ENCODE assay signal across 24 cellular contexts in genomic region chr7:144853542-144853941, GRCh38.
"Had no signal": no experiment of that assay in that cellular context is flagged by ENCODE, and none has a peak within 500 bp of the region (broad histone marks: within the 10 kb centered on the region; RNA-seq: fewer than 3 reads in every experiment).

No MANE protein-coding gene starts in this region.

- H3K27ac ChIP-seq: cardiac muscle cell, coronary artery, dorsolateral prefrontal cortex, heart left ventricle, spleen, suprapubic skin, tibial nerve had no signal

- DNase-seq: activated CD4-positive, alpha-beta T cell treated with anti-CD3 and anti-CD28 coated beads for 36 hours; activated CD4-positive, CD25-positive, alpha-beta regulatory T cell; activated CD8-positive, alpha-beta T cell treated with anti-CD3 and anti-CD28 coated beads, Interleukin-2, amount 10 ng/mL, durations not matched to agents 7 days and 5 days; activated naive CD4-positive, alpha-beta T cell; activated T-cell treated with anti-CD3 and anti-CD28 coated beads for 4 hours; activated T-cell treated with anti-CD3 and anti-CD28 coated beads, Interleukin-2, amount 50 U/mL, for 72 hours; dorsolateral prefrontal cortex; effector memory CD8-positive, alpha-beta T cell; foreskin fibroblast; heart left ventricle; hypothalamus; immature natural killer cell; midbrain; naive thymus-derived CD4-positive, alpha-beta T cell; occipital lobe; right cardiac atrium; spleen; stimulated activated naive CD4-positive, alpha-beta T cell had no signal

- H3K27me3 ChIP-seq: cardiac muscle cell, spleen, suprapubic skin had no signal

- H3K4me3 ChIP-seq: cardiac muscle cell, coronary artery, dorsolateral prefrontal cortex, heart left ventricle, spleen, suprapubic skin, tibial nerve had no signal

- H3K9me3 ChIP-seq: suprapubic skin had no signal

- H3K36me3 ChIP-seq: cardiac muscle cell, heart left ventricle, spleen, suprapubic skin, tibial nerve had no signal

- H3K4me1 ChIP-seq: heart left ventricle, spleen, suprapubic skin, tibial nerve had no signal

- ATAC-seq: activated CD4-positive, alpha-beta T cell treated with anti-CD3 and anti-CD28 coated beads for 36 hours; activated CD8-positive, alpha-beta T cell treated with anti-CD3 and anti-CD28 coated beads, Interleukin-2, amount 10 ng/mL, durations not matched to agents 7 days and 5 days; activated naive CD4-positive, alpha-beta T cell treated with anti-CD3 and anti-CD28 coated beads, Interleukin-2, amount 50 U/mL, for 72 hours; activated T-cell treated with anti-CD3 and anti-CD28 coated beads, Interleukin-2, amount 50 U/mL, for 72 hours; effector memory CD8-positive, alpha-beta T cell; esophagus mucosa; heart left ventricle; naive thymus-derived CD4-positive, alpha-beta T cell; right cardiac atrium had no signal
